Comparison of ENCODE assay signal across 12 cellular contexts in the genomic region with DNA sequence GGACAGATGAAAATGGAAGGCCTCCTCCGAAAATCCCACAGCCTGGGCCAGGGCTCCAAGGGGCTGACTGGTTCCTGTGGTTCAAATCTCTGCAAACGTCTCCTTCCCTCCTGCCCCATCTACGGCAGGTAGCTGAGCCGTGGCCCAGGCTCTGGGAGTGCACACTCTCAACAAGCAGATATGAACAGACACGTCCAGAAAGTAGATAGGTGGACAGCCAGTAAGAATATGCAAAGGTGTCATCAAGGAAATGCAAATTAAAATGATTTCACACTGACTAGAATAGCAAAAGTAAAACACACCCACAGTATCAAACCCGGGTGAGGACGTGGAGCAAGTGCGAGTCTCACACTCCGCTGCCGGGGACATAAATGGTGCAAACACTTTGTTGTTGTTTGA.
DNase-seq lines count a peak whose midpoint lies in the region; ATAC-seq and TF ChIP-seq lines count a peak whose summit lies in the region.
"Had no signal": no experiment of that assay in that cellular context is flagged by ENCODE, and none has a peak within 500 bp of the region (broad histone marks: within the 10 kb centered on the region; RNA-seq: fewer than 3 reads in every experiment).

No MANE protein-coding gene starts in this region.

- peaks cover 82% of the 10 kb centered on the region for H3K4me1 Mint-ChIP-seq in nephron progenitor cell

- intact Hi-C loops in esophagus muscularis mucosa (cut with DNase I) = loop anchor here (5.0 kb wide), 1 partner anchor 96 kb away; the partner anchor contains the start of gene NXN
- intact Hi-C loops in transverse colon (cut with DNase I; ENCODE audit: low total_unique reads) = loop anchor here (10.0 kb wide), 1 partner anchor 94 kb away; the partner anchor contains the start of gene NXN

- H3K4me3 Mint-ChIP-seq in nephron progenitor cell = no peak overlapping the region
- H3K4me3 Mint-ChIP-seq: CD8-positive, alpha-beta memory T cell had no signal

- in situ Hi-C loops in transverse colon (cut with MboI; ENCODE audit: low pct_ligation_motif_present in 1 of 4, low pct_unique_long_range_greater_than_20kb in 1 of 4, low sequenced_read_pairs in 3 of 4) = no loop called here

- 79% methylated on average over 10 of the region's 10 CpGs for WGBS in esophagus muscularis mucosa
- 74 to 80% methylated on average over 7 to 10 of the region's 10 CpGs for WGBS in transverse colon (ENCODE audit: low coverage in 1 of 2), 2 donors

- H3K4me1 ChIP-seq in RWPE2 (ENCODE audit: insufficient read depth, poor library complexity, severe bottlenecking) (peaks cover 56% of the 10 kb centered on the region), esophagus muscularis mucosa (peaks cover 51 to 73% (median 70%) of the 10 kb centered on the region in 4 donors), transverse colon (peaks cover 21 to 42% (median 26%) of the 10 kb centered on the region in 4 donors)

- TF ChIP-seq CTCF in RWPE2 (IDR thresholded peaks at IDR 0.05; ENCODE audit: poor library complexity, severe bottlenecking) = no peak
- no peak for TF ChIP-seq CTCF in esophagus muscularis mucosa (IDR thresholded peaks at IDR 0.05)
- no peak for TF ChIP-seq CTCF in nephron progenitor cell (IDR thresholded peaks at IDR 0.05)
- TF ChIP-seq CTCF in transverse colon (IDR thresholded peaks at IDR 0.05) = no peak

- no peaks in the 10 kb centered on the region for H3K9me3 ChIP-seq in RWPE2 (ENCODE audit: severe bottlenecking)
- H3K9me3 ChIP-seq in esophagus muscularis mucosa = no peaks in the 10 kb centered on the region
- H3K9me3 ChIP-seq in transverse colon = no peaks in the 10 kb centered on the region

- H3K27ac ChIP-seq in RWPE2 (ENCODE audit: poor library complexity, severe bottlenecking) (peak overlapping the region; percentile 89), esophagus muscularis mucosa (replicated peaks in 1 of 4) (peak overlapping the region; percentile 72 to 84 (median 82)), transverse colon (peak overlapping the region; percentile 46 to 89 (median 85))

- H3K36me3 Mint-ChIP-seq in nephron progenitor cell (ENCODE audit: low read depth) = peaks cover 41% of the 10 kb centered on the region
- H3K36me3 Mint-ChIP-seq: CD8-positive, alpha-beta memory T cell had no signal

- no peak for ATAC-seq in RWPE2 (ENCODE audit: low read depth)

- H3K36me3 ChIP-seq in RWPE2 (ENCODE audit: low read depth) (no peaks in the 10 kb centered on the region; the same call in 1 of the 2 replicates), esophagus muscularis mucosa (no peaks in the 10 kb centered on the region), transverse colon (no peaks in the 10 kb centered on the region)

- H3K9me3 Mint-ChIP-seq in nephron progenitor cell = peaks cover 14% of the 10 kb centered on the region
- H3K9me3 Mint-ChIP-seq: CD8-positive, alpha-beta memory T cell had no signal

- H3K27ac Mint-ChIP-seq in nephron progenitor cell = peak overlapping the region; percentile 97
- H3K27ac Mint-ChIP-seq: CD8-positive, alpha-beta memory T cell had no signal

- no peak for DNase-seq in RWPE2 (ENCODE audit: low spot score)
- DNase-seq in esophagus muscularis mucosa (ENCODE audit: extremely low spot score) = no peak
- DNase-seq in nephron progenitor cell = no peak
- DNase-seq in transverse colon = no peak
- DNase-seq in stimulated activated CD4-positive, alpha-beta T cell treated with anti-CD3 and anti-CD28 coated beads, Interleukin-2, amount 100 ng/mL, for 24 hours = no peak
- DNase-seq in activated CD8-positive, alpha-beta memory T cell treated with anti-CD3 and anti-CD28 coated beads for 24 hours = no peak
- no peak for DNase-seq in NCI-H146 (lab: John Stamatoyannopoulos, UW)
- DNase-seq in activated CD4-positive, CD25-positive, alpha-beta regulatory T cell (lab: John Stamatoyannopoulos, UW) = no peak
- DNase-seq: CD8-positive, alpha-beta memory T cell; effector memory CD4-positive, alpha-beta T cell; NCI-H1105; NCI-H446 had no signal

- H3K27me3 ChIP-seq in RWPE2 (ENCODE audit: insufficient read depth, poor library complexity, severe bottlenecking) (no peaks in the 10 kb centered on the region), esophagus muscularis mucosa (no peaks in the 10 kb centered on the region), transverse colon (no peaks in the 10 kb centered on the region)

- H3K4me3 ChIP-seq in RWPE2 (ENCODE audit: severe bottlenecking) = no peak overlapping the region
- no peak overlapping the region for H3K4me3 ChIP-seq in esophagus muscularis mucosa
- H3K4me3 ChIP-seq in transverse colon = no peak overlapping the region

- TF ChIP-seq EP300 in esophagus muscularis mucosa (IDR thresholded peaks at IDR 0.05) = no peak
- no peak for TF ChIP-seq EP300 in transverse colon (IDR thresholded peaks at IDR 0.05; ENCODE audit: low read depth)

- no peaks in the 10 kb centered on the region for H3K27me3 Mint-ChIP-seq in nephron progenitor cell (ENCODE audit: low read depth, poor library complexity)

- TF ChIP-seq POLR2A in esophagus muscularis mucosa (IDR thresholded peaks at IDR 0.05; ENCODE audit: low read depth) = no peak
- no peak for TF ChIP-seq POLR2A in transverse colon (IDR thresholded peaks at IDR 0.05)
